Comparison of ENCODE assay signal across 1 cellular context in genomic region chr1:161523817-161524741, GRCh38.
TF ChIP-seq lines count a peak whose summit lies in the region.
"Not testable (repeated sequence)": the region's sequence is repeated elsewhere in the genome, so short reads cannot be mapped to it uniquely, and the experiment has no call there.

TSS of gene HSPA6 (plus strand) at chr1:161524540. CDS start at chr1:161524659, 119 bp downstream.

TF ChIP-seq in K562, 482 proteins besides CTCF, POLR2A, EP300 and RAD21 (continued from another document):
- TF ChIP-seq MGA (IDR thresholded peaks at IDR 0.05) (peak; percentile 43; the same call in 1 of the 2 replicates), CBX3 (IDR thresholded peaks at IDR 0.05; ENCODE audit: borderline replicate concordance in 1 of 2, low read length in 2 of 2) (peak in 1 of 2 experiments; percentile 63; a peak in 2 of 3 replicates), POLR3G (IDR thresholded peaks at IDR 0.05; ENCODE audit: extremely low read depth, insufficient read length, insufficient replicate concordance) (peak; percentile 52), E2F6 (IDR thresholded peaks at IDR 0.05; ENCODE audit: borderline replicate concordance in 1 of 2, extremely low read depth in 1 of 2, insufficient read depth in 1 of 2, insufficient read length in 1 of 2, low read depth in 1 of 2, low read length in 1 of 2, poor library complexity in 1 of 2, severe bottlenecking in 1 of 2) (peak in 1 of 2 experiments; percentile 83), ZNF407 (IDR thresholded peaks at IDR 0.05; ENCODE audit: low read depth) (peak; percentile 69), RNF2 (IDR thresholded peaks at IDR 0.05) (peak; percentile 72; the same call in 1 of the 2 replicates), POLR3A (IDR thresholded peaks at IDR 0.05; ENCODE audit: borderline replicate concordance, extremely low read depth, insufficient read depth, insufficient read length) (peak; percentile 83), TEAD4 (IDR thresholded peaks at IDR 0.05; ENCODE audit: low read length) (peak; percentile 82), BRD9 (IDR thresholded peaks at IDR 0.05; ENCODE audit: low read depth, partially characterized antibody) (peak; percentile 83), MNT (conservative IDR thresholded peaks at IDR 0.05) (peak in 1 of 2 experiments; percentile 32; a peak in 1 of 4 replicates), POLR2G (IDR thresholded peaks at IDR 0.05; ENCODE audit: low read depth, low read length) (peak; percentile 62), SP1 (CRISPR knock-in tag; IDR thresholded peaks at IDR 0.05) (peak; percentile 28; the same call in 1 of the 2 replicates), HDAC1 (IDR thresholded peaks at IDR 0.05) (peak in 1 of 2 experiments; percentile 94; a peak in 2 of 4 replicates), NONO (IDR thresholded peaks at IDR 0.05; ENCODE audit: low read depth in 2 of 2, low read length in 1 of 2) (peak in 1 of 2 experiments; percentile 62; a peak in 1 of 4 replicates), ZBTB33 (CRISPR knock-in tag; IDR thresholded peaks at IDR 0.05) (peak; percentile 94), ARNT (IDR thresholded peaks at IDR 0.05) (peak in 1 of 2 experiments; percentile 91; a peak in 2 of 4 replicates), NFIC (IDR thresholded peaks at IDR 0.05) (peak; percentile 75), GTF3C2 (IDR thresholded peaks at IDR 0.05; ENCODE audit: borderline replicate concordance, extremely low read depth, insufficient read length) (peak; percentile 63)
- not testable (repeated sequence) for TF ChIP-seq TEAD4 (CRISPR knock-in tag; IDR thresholded peaks at IDR 0.05; ENCODE audit: borderline replicate concordance)
